ENCODE assay signal across 1 cellular context in the genomic region with DNA sequence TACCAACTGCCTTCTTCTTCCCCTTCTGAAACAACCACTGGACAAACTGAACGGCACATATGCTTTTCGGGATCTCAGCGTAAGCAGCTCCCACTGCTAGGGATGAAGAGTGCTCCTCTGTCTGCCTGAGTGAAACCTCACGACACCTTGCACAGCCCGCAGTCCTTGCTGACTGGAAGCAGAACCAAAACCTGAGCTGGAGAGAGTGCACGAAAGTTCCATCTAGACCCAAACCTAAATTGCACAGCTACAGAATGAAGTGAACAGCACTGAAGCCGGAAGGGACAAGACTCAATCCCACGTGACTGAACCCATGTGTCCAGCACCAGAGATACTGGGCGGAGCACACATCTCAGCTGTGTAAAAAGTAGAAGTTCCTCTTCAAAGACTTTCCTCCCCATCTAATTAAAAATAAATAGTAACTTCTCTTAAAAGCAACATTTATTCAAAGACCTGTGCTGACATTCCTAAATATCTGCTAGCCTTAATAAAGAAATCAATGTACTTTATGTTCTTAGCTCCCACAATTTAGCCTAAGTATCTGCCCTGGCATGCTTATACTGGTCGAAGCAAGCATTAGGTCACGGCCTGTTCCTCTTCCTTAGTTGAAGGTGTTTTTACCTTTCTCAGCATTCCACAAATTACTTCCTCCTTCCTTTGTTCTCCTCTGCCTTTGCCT.
TF ChIP-seq lines count a peak whose summit lies in the region.

No MANE protein-coding gene starts in this region.

TF ChIP-seq in GM12878, 131 proteins besides CTCF, POLR2A, EP300 and RAD21 (continued from another document):
- TF ChIP-seq, protein P1, sequence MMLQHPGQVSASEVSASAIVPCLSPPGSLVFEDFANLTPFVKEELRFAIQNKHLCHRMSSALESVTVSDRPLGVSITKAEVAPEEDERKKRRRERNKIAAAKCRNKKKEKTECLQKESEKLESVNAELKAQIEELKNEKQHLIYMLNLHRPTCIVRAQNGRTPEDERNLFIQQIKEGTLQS (IDR thresholded peaks at IDR 0.05; ENCODE audit: borderline replicate concordance, extremely low read depth, low read depth, low read length): peak; percentile 56; the same call in 1 of the 2 replicates
- TF ChIP-seq TAF1 (IDR thresholded peaks at IDR 0.05; ENCODE audit: borderline replicate concordance, low read depth, low read length) (peak; percentile 53), RUNX3 (IDR thresholded peaks at IDR 0.05; ENCODE audit: low read length) (peak; percentile 61), BHLHE40 (IDR thresholded peaks at IDR 0.05; ENCODE audit: borderline replicate concordance in 1 of 2, low read depth in 2 of 2, low read length in 1 of 2) (peak; percentile 44 to 71; a peak in 3 of 4 replicates), ETV6 (conservative IDR thresholded peaks at IDR 0.05 in 1 of 2, IDR thresholded peaks at IDR 0.05 in 1 of 2; ENCODE audit: borderline replicate concordance in 1 of 2, low read depth in 1 of 2) (peak in 1 of 2 experiments; percentile 13; a peak in 1 of 4 replicates), EED (IDR thresholded peaks at IDR 0.05; ENCODE audit: low read depth) (peak; percentile 31; the same call in 1 of the 2 replicates), NFXL1 (IDR thresholded peaks at IDR 0.05; ENCODE audit: borderline replicate concordance) (peak; percentile 80; the same call in 1 of the 2 replicates), MXI1 (IDR thresholded peaks at IDR 0.05; ENCODE audit: low read depth, low read length) (peak; percentile 78), RAD51 (IDR thresholded peaks at IDR 0.05) (peak; percentile 98), PAX5 (IDR thresholded peaks at IDR 0.05; ENCODE audit: borderline replicate concordance, low read depth, low read length) (0 out of 2 replicates have a peak, but pooled peaks have one; percentile 55), IKZF2 (IDR thresholded peaks at IDR 0.05) (peak in 1 of 2 experiments; percentile 73; a peak in 2 of 4 replicates), POLR2AphosphoS5 (IDR thresholded peaks at IDR 0.05; ENCODE audit: low read length) (peak; percentile 65), IKZF1 (conservative IDR thresholded peaks at IDR 0.05) (peak; percentile 39), TCF3 (IDR thresholded peaks at IDR 0.05; ENCODE audit: borderline replicate concordance, insufficient read depth, low read depth, low read length) (peak; percentile 37; the same call in 1 of the 2 replicates)
- TF ChIP-seq, protein P2, sequence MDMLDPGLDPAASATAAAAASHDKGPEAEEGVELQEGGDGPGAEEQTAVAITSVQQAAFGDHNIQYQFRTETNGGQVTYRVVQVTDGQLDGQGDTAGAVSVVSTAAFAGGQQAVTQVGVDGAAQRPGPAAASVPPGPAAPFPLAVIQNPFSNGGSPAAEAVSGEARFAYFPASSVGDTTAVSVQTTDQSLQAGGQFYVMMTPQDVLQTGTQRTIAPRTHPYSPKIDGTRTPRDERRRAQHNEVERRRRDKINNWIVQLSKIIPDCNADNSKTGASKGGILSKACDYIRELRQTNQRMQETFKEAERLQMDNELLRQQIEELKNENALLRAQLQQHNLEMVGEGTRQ (IDR thresholded peaks at IDR 0.05; ENCODE audit: borderline replicate concordance, low read depth, low read length): peak; percentile 84
- TF ChIP-seq, protein P3, sequence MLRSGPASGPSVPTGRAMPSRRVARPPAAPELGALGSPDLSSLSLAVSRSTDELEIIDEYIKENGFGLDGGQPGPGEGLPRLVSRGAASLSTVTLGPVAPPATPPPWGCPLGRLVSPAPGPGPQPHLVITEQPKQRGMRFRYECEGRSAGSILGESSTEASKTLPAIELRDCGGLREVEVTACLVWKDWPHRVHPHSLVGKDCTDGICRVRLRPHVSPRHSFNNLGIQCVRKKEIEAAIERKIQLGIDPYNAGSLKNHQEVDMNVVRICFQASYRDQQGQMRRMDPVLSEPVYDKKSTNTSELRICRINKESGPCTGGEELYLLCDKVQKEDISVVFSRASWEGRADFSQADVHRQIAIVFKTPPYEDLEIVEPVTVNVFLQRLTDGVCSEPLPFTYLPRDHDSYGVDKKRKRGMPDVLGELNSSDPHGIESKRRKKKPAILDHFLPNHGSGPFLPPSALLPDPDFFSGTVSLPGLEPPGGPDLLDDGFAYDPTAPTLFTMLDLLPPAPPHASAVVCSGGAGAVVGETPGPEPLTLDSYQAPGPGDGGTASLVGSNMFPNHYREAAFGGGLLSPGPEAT (IDR thresholded peaks at IDR 0.05; ENCODE audit: low read depth): peak; percentile 58; the same call in 1 of the 2 replicates
- TF ChIP-seq, protein P4, sequence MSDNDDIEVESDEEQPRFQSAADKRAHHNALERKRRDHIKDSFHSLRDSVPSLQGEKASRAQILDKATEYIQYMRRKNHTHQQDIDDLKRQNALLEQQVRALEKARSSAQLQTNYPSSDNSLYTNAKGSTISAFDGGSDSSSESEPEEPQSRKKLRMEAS (IDR thresholded peaks at IDR 0.05; ENCODE audit: low read depth, low read length): peak; percentile 66
- TF ChIP-seq, protein P5, sequence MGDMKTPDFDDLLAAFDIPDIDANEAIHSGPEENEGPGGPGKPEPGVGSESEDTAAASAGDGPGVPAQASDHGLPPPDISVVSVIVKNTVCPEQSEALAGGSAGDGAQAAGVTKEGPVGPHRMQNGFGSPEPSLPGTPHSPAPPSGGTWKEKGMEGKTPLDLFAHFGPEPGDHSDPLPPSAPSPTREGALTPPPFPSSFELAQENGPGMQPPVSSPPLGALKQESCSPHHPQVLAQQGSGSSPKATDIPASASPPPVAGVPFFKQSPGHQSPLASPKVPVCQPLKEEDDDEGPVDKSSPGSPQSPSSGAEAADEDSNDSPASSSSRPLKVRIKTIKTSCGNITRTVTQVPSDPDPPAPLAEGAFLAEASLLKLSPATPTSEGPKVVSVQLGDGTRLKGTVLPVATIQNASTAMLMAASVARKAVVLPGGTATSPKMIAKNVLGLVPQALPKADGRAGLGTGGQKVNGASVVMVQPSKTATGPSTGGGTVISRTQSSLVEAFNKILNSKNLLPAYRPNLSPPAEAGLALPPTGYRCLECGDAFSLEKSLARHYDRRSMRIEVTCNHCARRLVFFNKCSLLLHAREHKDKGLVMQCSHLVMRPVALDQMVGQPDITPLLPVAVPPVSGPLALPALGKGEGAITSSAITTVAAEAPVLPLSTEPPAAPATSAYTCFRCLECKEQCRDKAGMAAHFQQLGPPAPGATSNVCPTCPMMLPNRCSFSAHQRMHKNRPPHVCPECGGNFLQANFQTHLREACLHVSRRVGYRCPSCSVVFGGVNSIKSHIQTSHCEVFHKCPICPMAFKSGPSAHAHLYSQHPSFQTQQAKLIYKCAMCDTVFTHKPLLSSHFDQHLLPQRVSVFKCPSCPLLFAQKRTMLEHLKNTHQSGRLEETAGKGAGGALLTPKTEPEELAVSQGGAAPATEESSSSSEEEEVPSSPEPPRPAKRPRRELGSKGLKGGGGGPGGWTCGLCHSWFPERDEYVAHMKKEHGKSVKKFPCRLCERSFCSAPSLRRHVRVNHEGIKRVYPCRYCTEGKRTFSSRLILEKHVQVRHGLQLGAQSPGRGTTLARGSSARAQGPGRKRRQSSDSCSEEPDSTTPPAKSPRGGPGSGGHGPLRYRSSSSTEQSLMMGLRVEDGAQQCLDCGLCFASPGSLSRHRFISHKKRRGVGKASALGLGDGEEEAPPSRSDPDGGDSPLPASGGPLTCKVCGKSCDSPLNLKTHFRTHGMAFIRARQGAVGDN (IDR thresholded peaks at IDR 0.05): peak; percentile 48
TF ChIP-seq in GM12878: peak in this region for 21; not testable (repeated sequence) for 110.
